ENCODE assay signal across 9 cellular contexts in the genomic region with DNA sequence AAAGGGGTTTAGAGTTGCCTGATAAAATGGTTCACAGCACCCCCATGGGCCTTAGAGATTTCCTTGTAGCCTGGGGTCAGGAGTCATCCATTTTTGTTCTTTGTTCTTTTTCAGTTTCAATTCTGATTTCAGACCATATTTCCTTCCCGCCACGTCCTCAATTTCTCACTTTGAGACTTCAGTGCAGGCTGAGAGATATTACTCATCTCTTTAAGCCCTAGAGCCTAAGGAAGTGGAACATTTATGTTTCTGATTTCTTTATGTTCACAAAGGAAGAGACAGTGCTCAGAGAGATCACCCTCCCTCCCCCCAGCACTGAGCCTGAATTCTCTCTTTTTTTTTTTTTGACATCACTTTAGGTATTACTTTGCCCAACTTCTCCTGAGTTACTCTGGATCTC. TPM values are rescaled to one million over a fixed set of nuclear protein-coding genes. Genes with fewer than 3 reads are reported as not detected.
A peak's percentile ranks its signal among the peaks of the same experiment; 100 is the strongest.
DNase-seq lines count a peak whose midpoint lies in the region; ATAC-seq, FAIRE-seq and TF ChIP-seq lines count a peak whose summit lies in the region.
"Had no signal": no experiment of that assay in that cellular context is flagged by ENCODE, and none has a peak within 500 bp of the region (broad histone marks: within the 10 kb centered on the region; RNA-seq: fewer than 3 reads in every experiment).

No MANE protein-coding gene starts in this region.

- no peaks in the 10 kb centered on the region for H3K4me1 ChIP-seq in small intestine (ENCODE audit: control insufficient read depth in 2 of 2, insufficient read depth in 1 of 2, low read depth in 1 of 2, low read length in 1 of 2)
- H3K4me1 ChIP-seq in uterus, result no peaks in the 10 kb centered on the region

- H3K36me3 Mint-ChIP-seq in activated CD4-positive, alpha-beta memory T cell treated with anti-CD3 and anti-CD28 coated beads for 36 hours, result peaks cover 48% of the 10 kb centered on the region

- FAIRE-seq in small intestine (lab: Jason Lieb, UNC), result no peak

- H3K27ac ChIP-seq in small intestine (ENCODE audit: low read depth in 1 of 2, low read length in 1 of 2) (peak overlapping the region; percentile 14 to 54), uterus (peak overlapping the region in 1 of 2 donors; percentile 3)
- H3K27ac ChIP-seq: 22Rv1 had no signal

- no peaks in the 10 kb centered on the region for H3K27me3 Mint-ChIP-seq in activated CD4-positive, alpha-beta memory T cell treated with anti-CD3 and anti-CD28 coated beads for 36 hours

- H3K27me3 ChIP-seq in small intestine (ENCODE audit: control insufficient read depth in 2 of 2, insufficient read depth in 2 of 2, low read length in 2 of 2), result no peaks in the 10 kb centered on the region
- no peaks in the 10 kb centered on the region for H3K27me3 ChIP-seq in uterus

- ATAC-seq in HG02970 (IDR thresholded peaks at IDR 0.05; ENCODE audit: low FRiP score, unreplicated experiment), result peak; percentile 72

- H3K27ac Mint-ChIP-seq in activated CD4-positive, alpha-beta memory T cell treated with anti-CD3 and anti-CD28 coated beads for 36 hours, result peak overlapping the region; percentile 93

- H3K4me3 Mint-ChIP-seq in activated CD4-positive, alpha-beta memory T cell treated with anti-CD3 and anti-CD28 coated beads for 36 hours, result peak overlapping the region; percentile 39

- intact Hi-C loops in activated CD4-positive, alpha-beta memory T cell treated with anti-CD3 and anti-CD28 coated beads for 36 hours (cut with micrococcal nuclease), result loop anchor here (1.0 to 2.0 kb wide), 6 partner anchors 9 to 323 kb away; no protein-coding TSS in a partner anchor
- intact Hi-C loops in uterus (cut with DNase I; ENCODE audit: low total_unique reads), result no loop called here

- POLR2A ChIA-PET in activated CD4-positive, alpha-beta memory T cell treated with anti-CD3 and anti-CD28 coated beads for 36 hours (lab: Charles Lee), result interaction anchor here (0.9 to 2.0 kb wide), 6 partner anchors 18 to 55 kb away, joined by 3 to 14 read pairs (median 5); no protein-coding TSS in a partner anchor

- CTCF ChIA-PET in activated CD4-positive, alpha-beta memory T cell treated with anti-CD3 and anti-CD28 coated beads for 36 hours (lab: Charles Lee), result interaction anchor here (1.0 to 1.7 kb wide), 3 partner anchors 18 to 127 kb away, joined by 3 to 9 read pairs (median 4); no protein-coding TSS in a partner anchor

- no peak for TF ChIP-seq CTCF in uterus (IDR thresholded peaks at IDR 0.05)

- peaks cover 88% of the 10 kb centered on the region for H3K4me1 Mint-ChIP-seq in activated CD4-positive, alpha-beta memory T cell treated with anti-CD3 and anti-CD28 coated beads for 36 hours (ENCODE audit: low read depth)

- TF ChIP-seq POLR2A in uterus (IDR thresholded peaks at IDR 0.05), result no peak

- 49 to 63% (median 52%) methylated on average over 2 of the region's 2 CpGs for WGBS in small intestine, 3 donors

- H3K9me3 Mint-ChIP-seq in activated CD4-positive, alpha-beta memory T cell treated with anti-CD3 and anti-CD28 coated beads for 36 hours, result no peaks in the 10 kb centered on the region

- H3K36me3 ChIP-seq in small intestine (ENCODE audit: control insufficient read depth in 2 of 2, insufficient read depth in 2 of 2, low read length in 2 of 2) (no peaks in the 10 kb centered on the region), uterus (no peaks in the 10 kb centered on the region)

- H3K4me3 ChIP-seq in small intestine (ENCODE audit: low read depth in 1 of 2, low read length in 2 of 2) (no peak overlapping the region), uterus (no peak overlapping the region)

- H3K9me3 ChIP-seq in small intestine (ENCODE audit: control insufficient read depth, low read depth), result peaks cover 2% of the 10 kb centered on the region
- H3K9me3 ChIP-seq in uterus, result no peaks in the 10 kb centered on the region

- peak; percentile 6 for DNase-seq in NK-92 treated with Interleukin-12 subunit alpha and Interleukin-12 subunit beta, amount 100 ng/mL, for 24 hours (lab: John Stamatoyannopoulos, UW)
- DNase-seq in NK-92 (lab: John Stamatoyannopoulos, UW; ENCODE audit: unreplicated experiment) (no peak), small intestine (peak; percentile 14), NCI-H1105 (lab: John Stamatoyannopoulos, UW) (no peak), SKM-1 (lab: John Stamatoyannopoulos, UW; ENCODE audit: unreplicated experiment) (no peak), uterus (no peak)
- DNase-seq in activated CD4-positive, alpha-beta memory T cell treated with anti-CD3 and anti-CD28 coated beads for 36 hours, result peak; percentile 62

RNA-seq across cellular contexts. Expression of a gene that starts 56.3 kb away (rescaled TPM):
- 100 to 1,000 TPM; 494 to 502 TPM for total RNA-seq in activated CD4-positive, alpha-beta memory T cell treated with anti-CD3 and anti-CD28 coated beads for 36 hours
- 10 to 100 TPM; 13.6 to 63.4 (median 46.7) TPM for polyA plus RNA-seq in small intestine
- 100 to 1,000 TPM; 106 to 285 (median 137) TPM for total RNA-seq in uterus

Comparison
In these comparisons a context has a peak if more than half of its experiments do, and no peak if none do; other contexts are left out.
1. DNase-seq: peak in NK-92 treated with Interleukin-12 subunit alpha and Interleukin-12 subunit beta, amount 100 ng/mL, for 24 hours (single experiment), activated CD4-positive, alpha-beta memory T cell treated with anti-CD3 and anti-CD28 coated beads for 36 hours (single experiment) and small intestine (single experiment); none in NK-92 (single experiment), NCI-H1105 (single experiment), SKM-1 (single experiment) and uterus (0 of 2).